ENCODE assay signal across 8 cellular contexts in the genomic region with DNA sequence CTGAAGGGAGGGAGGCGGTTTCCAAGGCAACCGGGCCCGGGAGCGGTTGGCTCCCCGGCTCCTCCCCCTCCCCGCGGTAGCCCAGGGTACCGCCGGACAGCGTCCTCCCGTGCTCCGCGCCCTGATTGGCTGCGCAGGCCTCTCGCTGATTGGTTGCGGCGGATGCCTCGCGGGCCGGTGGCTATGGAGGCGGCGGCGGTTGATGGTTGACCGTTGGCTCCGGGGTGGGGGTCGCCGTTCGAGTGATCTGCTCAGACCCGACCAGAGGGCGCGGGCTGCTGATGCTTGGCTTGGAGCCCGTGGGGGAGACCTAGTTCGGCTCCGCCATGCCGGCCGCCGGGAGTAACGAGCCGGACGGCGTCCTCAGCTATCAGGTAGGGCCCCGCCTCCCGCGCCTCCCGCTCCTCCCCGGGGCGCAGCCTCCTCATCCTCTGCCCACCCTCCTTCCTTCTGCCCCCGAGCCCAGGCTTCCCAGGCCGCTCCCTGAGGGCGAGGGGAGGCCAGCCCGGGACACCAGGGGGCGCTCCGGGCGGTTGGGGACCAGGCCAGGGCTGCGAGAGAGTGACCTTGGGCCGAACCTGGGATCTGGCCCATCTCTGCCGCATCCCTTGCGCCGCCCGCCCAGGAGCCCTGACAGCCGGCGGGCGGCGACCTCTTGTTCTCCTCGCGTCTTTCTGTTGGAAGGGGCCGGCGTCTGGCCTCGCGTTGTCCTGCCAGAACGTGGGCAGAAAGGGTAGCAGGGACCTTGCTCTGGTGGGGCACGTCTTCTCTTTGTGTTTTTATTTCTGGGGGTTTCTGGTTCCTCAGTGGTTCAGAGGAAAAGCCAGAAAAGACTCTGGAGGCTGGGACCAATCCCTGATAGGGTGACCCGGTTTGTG.
DNase-seq lines count a peak whose midpoint lies in the region; ATAC-seq and TF ChIP-seq lines count a peak whose summit lies in the region.

Gene SLC4A8, plus strand, starts transcription at position 170 of the 878 bp plus-strand sequence. Its CDS starts 157 bp downstream, at position 327.

- ATAC-seq in GM21717 (IDR thresholded peaks at IDR 0.05; ENCODE audit: unreplicated experiment): peak; percentile 91

- H3K4me3 Mint-ChIP-seq in nephron: peak within 1 kb of the TSS; percentile 86 to 89 (median 87)

- DNase-seq in DMS153 treated with DMSO at 0.1 percent for 48 hours (lab: John Stamatoyannopoulos, UW; ENCODE audit: unreplicated experiment): peak; percentile 81
- DNase-seq in KBM-7: peak; percentile 70
- peak; percentile 77 for DNase-seq in RPMI8226
- peak; percentile 62 for DNase-seq in activated T-helper 9 cell treated with anti-CD3 and anti-CD28 coated beads, Interleukin-2, amount 50 U/mL, for 16 hours (ENCODE audit: low read depth)
- DNase-seq in fibroblast of the conjunctiva (ENCODE audit: low read depth): peak; percentile 69
- DNase-seq in stimulated activated naive CD4-positive, alpha-beta T cell treated with Interleukin-2 at 50 U/mL for 16 hours (lab: John Stamatoyannopoulos, UW): peak; percentile 75

- H3K27me3 Mint-ChIP-seq in nephron (ENCODE audit: low read depth): peaks cover 21% of the 10 kb centered on the region

- H3K4me1 Mint-ChIP-seq in nephron: peaks cover 15% of the 10 kb centered on the region

- no peaks in the 10 kb centered on the region for H3K9me3 Mint-ChIP-seq in nephron

- H3K27ac Mint-ChIP-seq in nephron: peak within 1 kb of the TSS; percentile 69 to 83 (median 79)

- peak; percentile 65 to 92 (median 66) for TF ChIP-seq CTCF in nephron (IDR thresholded peaks at IDR 0.05; ENCODE audit: unreplicated experiment in 3 of 3)

- H3K36me3 Mint-ChIP-seq in nephron (ENCODE audit: low read depth): no peaks in the 10 kb centered on the region

- in situ Hi-C loops in KBM-7 (cut with MboI; ENCODE audit: low pct_unique_long_range_greater_than_20kb, low sequenced_read_pairs): no loop called here

Comparison
In these comparisons a context has a peak if more than half of its experiments do, and no peak if none do; other contexts are left out.
1. Peak in every context shown above with its lines: DNase-seq and ATAC-seq.